ENCODE assay signal across 14 cellular contexts in genomic region chr3:103126111-103126510, GRCh38.
A peak's percentile ranks its signal among the peaks of the same experiment; 100 is the strongest.
DNase-seq lines count a peak whose midpoint lies in the region; ATAC-seq and TF ChIP-seq lines count a peak whose summit lies in the region.
"Had no signal": no experiment of that assay in that cellular context is flagged by ENCODE, and none has a peak within 500 bp of the region (broad histone marks: within the 10 kb centered on the region; RNA-seq: fewer than 3 reads in every experiment).

No MANE protein-coding gene starts in this region.

- TF ChIP-seq CTCF in osteoblast (IDR thresholded peaks at IDR 0.05; ENCODE audit: extremely low read depth, low read depth, low read length) (no peak), foreskin fibroblast (IDR thresholded peaks at IDR 0.05; ENCODE audit: low read depth, low read length) (no peak)

- no peaks in the 10 kb centered on the region for H4K20me1 ChIP-seq in osteoblast (ENCODE audit: insufficient read depth, low read length)

- no peaks in the 10 kb centered on the region for H3K36me3 ChIP-seq in osteoblast (ENCODE audit: insufficient read depth, low read length)
- H3K36me3 ChIP-seq: gastroesophageal sphincter had no signal

- no peak overlapping the region for H3K4me2 ChIP-seq in osteoblast (ENCODE audit: insufficient read depth, low read length)

- no peaks in the 10 kb centered on the region for H3K79me2 ChIP-seq in osteoblast (ENCODE audit: insufficient read depth, low read length)

- peak; percentile 4 for DNase-seq in NCI-H748 (lab: John Stamatoyannopoulos, UW; ENCODE audit: unreplicated experiment)
- no peak for DNase-seq in NCI-H748 treated with DMSO at 0.1 percent for 48 hours (lab: John Stamatoyannopoulos, UW)
- DNase-seq in RKO (ENCODE audit: low spot score): peak; percentile 5
- no peak for DNase-seq in activated naive CD4-positive, alpha-beta T cell treated with anti-CD3 and anti-CD28 coated beads, Interleukin-2, amount 50 U/mL, for 16 hours
- no peak for DNase-seq in T-helper 1 cell
- DNase-seq in osteoblast (ENCODE audit: insufficient read length, low spot score, missing footprints): no peak
- DNase-seq in foreskin fibroblast: no peak
- DNase-seq: central memory CD4-positive, alpha-beta T cell; mucosa of descending colon; NCI-H1417 treated with DMSO at 0.1 percent for 48 hours; NCI-H345 had no signal

- H2AFZ ChIP-seq in osteoblast (ENCODE audit: low read length): no peak overlapping the region

- H3K4me3 ChIP-seq in osteoblast (ENCODE audit: insufficient read depth, low read length): no peak overlapping the region
- no peak overlapping the region for H3K4me3 ChIP-seq in foreskin fibroblast (ENCODE audit: low read depth in 1 of 2, low read length in 2 of 2)
- H3K4me3 ChIP-seq: gastroesophageal sphincter, mucosa of descending colon had no signal

- H3K27me3 ChIP-seq in osteoblast (ENCODE audit: insufficient read depth, low read length): no peaks in the 10 kb centered on the region
- H3K27me3 ChIP-seq: gastroesophageal sphincter had no signal

- H3K9me3 ChIP-seq in osteoblast (ENCODE audit: low read depth, low read length): no peaks in the 10 kb centered on the region
- H3K9me3 ChIP-seq: gastroesophageal sphincter, mucosa of descending colon had no signal

- ATAC-seq in HG02798 (IDR thresholded peaks at IDR 0.05; ENCODE audit: poor library complexity, unreplicated experiment): peak; percentile 40
- ATAC-seq: activated naive CD4-positive, alpha-beta T cell treated with anti-CD3 and anti-CD28 coated beads, Interleukin-2, amount 50 U/mL, for 72 hours; gastroesophageal sphincter; mucosa of descending colon had no signal

- no peak overlapping the region for H3K27ac ChIP-seq in osteoblast (ENCODE audit: low read depth, low read length)
- H3K27ac ChIP-seq: gastroesophageal sphincter had no signal

- H3K4me1 ChIP-seq in osteoblast (ENCODE audit: insufficient read depth, low read length): no peaks in the 10 kb centered on the region
- H3K4me1 ChIP-seq: gastroesophageal sphincter had no signal

Comparison
In these comparisons a context has a peak if more than half of its experiments do, and no peak if none do; other contexts are left out.
1. DNase-seq: peak in NCI-H748 (single experiment) and RKO (single experiment); none in NCI-H748 treated with DMSO at 0.1 percent for 48 hours (single experiment), activated naive CD4-positive, alpha-beta T cell treated with anti-CD3 and anti-CD28 coated beads, Interleukin-2, amount 50 U/mL, for 16 hours (single experiment), T-helper 1 cell (0 of 5), osteoblast (single experiment) and foreskin fibroblast (0 of 2).